In the genomic region with DNA sequence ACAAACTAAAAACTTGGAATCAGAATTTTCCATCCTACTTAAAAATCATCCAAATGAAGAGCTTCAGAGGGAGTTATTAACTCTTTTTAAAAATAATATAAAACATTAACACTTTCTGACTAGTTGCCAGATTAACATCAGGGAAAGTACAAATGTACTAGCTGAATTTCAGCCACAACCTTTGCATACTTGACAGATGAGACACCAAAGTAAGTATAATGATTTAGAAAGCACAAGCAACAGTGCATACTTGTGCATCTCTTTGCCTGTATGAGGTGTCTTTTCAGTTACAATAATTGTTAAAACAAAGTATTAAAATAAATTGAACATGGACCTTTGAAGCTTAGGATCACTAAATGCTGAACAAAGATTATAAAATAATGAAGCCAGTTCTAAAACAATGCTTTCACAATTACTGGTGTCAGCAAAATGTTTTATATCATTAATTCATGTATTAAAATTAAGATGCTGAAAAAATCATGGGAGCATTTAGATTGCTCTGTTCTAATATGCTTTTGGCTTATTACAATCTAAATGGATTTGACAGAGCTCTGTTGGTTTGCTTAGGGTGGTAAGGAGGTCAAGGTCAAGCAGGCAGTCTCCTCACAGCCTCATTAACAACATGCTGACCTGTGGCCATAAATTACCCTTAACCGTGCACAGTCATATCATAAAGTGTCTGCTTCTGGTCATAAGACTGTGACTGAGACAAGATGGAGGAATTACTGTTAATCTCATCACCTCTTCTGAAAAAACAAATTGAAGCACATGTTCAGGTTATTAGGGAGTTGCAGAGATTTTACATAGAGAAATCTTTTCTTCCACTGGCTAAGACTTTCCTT, we compare ENCODE assay signal across 21 cellular contexts. TPM values are rescaled to one million over a fixed set of nuclear protein-coding genes. Genes with fewer than 3 reads are reported as not detected.
A peak's percentile ranks its signal among the peaks of the same experiment; 100 is the strongest.
DNase-seq lines count a peak whose midpoint lies in the region; ATAC-seq and TF ChIP-seq lines count a peak whose summit lies in the region.
"Had no signal": no experiment of that assay in that cellular context is flagged by ENCODE, and none has a peak within 500 bp of the region (broad histone marks: within the 10 kb centered on the region; RNA-seq: fewer than 3 reads in every experiment).

No MANE protein-coding gene starts in this region.

- ATAC-seq in HG03354 (IDR thresholded peaks at IDR 0.05; ENCODE audit: poor library complexity, severe bottlenecking, unreplicated experiment) (peak; percentile 80), GM21529 (IDR thresholded peaks at IDR 0.05; ENCODE audit: unreplicated experiment) (no peak), sciatic nerve (no peak)
- ATAC-seq: activated naive CD4-positive, alpha-beta T cell treated with anti-CD3 and anti-CD28 coated beads, Interleukin-2, amount 50 U/mL, for 72 hours had no signal

- intact Hi-C loops in sciatic nerve (cut with DNase I) = no loop called here

- H3K4me3 ChIP-seq in astrocyte of the spinal cord (ENCODE audit: low read depth, low read length) = no peak overlapping the region
- H3K4me3 ChIP-seq: uterus had no signal

- TF ChIP-seq CTCF in astrocyte of the spinal cord (IDR thresholded peaks at IDR 0.05; ENCODE audit: low read depth, low read length) = no peak
- no peak for TF ChIP-seq CTCF in GM13976 (IDR thresholded peaks at IDR 0.05; ENCODE audit: borderline replicate concordance, control extremely low read depth, extremely low read depth, insufficient read depth, missing control alignments)

- DNase-seq in EH (ENCODE audit: low read depth) (peak; percentile 65), astrocyte of the spinal cord (ENCODE audit: low read depth, low spot score) (peak; percentile 62), iris pigment epithelial cell (ENCODE audit: low read depth) (peak; percentile 77), GM13976 (ENCODE audit: low spot score) (no peak), sciatic nerve (ENCODE audit: low spot score) (no peak), NCI-H748 (lab: John Stamatoyannopoulos, UW; ENCODE audit: unreplicated experiment) (no peak)
- DNase-seq: ACHN; activated CD4-positive, alpha-beta T cell treated with anti-CD3 and anti-CD28 coated beads, Interleukin-2, amount 50 U/mL, for 48 hours; activated T-cell treated with anti-CD3 and anti-CD28 coated beads, Interleukin-2, amount 50 U/mL, for 48 hours; CD4-positive, CD25-positive, alpha-beta regulatory T cell; central memory CD4-positive, alpha-beta T cell; DMS53; effector CD8-positive, alpha-beta T cell; KG1; NCI-H2171 treated with DMSO at 0.1 percent for 48 hours; stimulated activated CD4-positive, alpha-beta T cell treated with anti-CD3 and anti-CD28 coated beads, Interleukin-4, amount 100 ng/mL, for 1 hour; substantia nigra; uterus had no signal

- in situ Hi-C loops in astrocyte of the spinal cord (cut with HindIII; ENCODE audit: low sequenced_read_pairs) (no loop called here), GM13976 (cut with MboI; ENCODE audit: low sequenced_read_pairs, unreplicated experiment) (no loop called here)

RNA-seq across cellular contexts. Expression of a gene that starts 15.1 kb away (rescaled TPM):
- 43.5 TPM for total RNA-seq in sciatic nerve

Comparison
In these comparisons a context has a peak if more than half of its experiments do, and no peak if none do; other contexts are left out.
1. DNase-seq: peak in EH (single experiment), astrocyte of the spinal cord (single experiment) and iris pigment epithelial cell (single experiment); none in GM13976 (single experiment), sciatic nerve (single experiment) and NCI-H748 (single experiment).